In genomic region chrX:154466907-154467306, GRCh38 we compare ENCODE assay signal across 26 cellular contexts.
"Had no signal": no experiment of that assay in that cellular context is flagged by ENCODE, and none has a peak within 500 bp of the region (broad histone marks: within the 10 kb centered on the region; RNA-seq: fewer than 3 reads in every experiment).

No MANE protein-coding gene starts in this region.

- H3K4me3 ChIP-seq: stomach, suprapubic skin, testis, thoracic aorta, thyroid gland, tibial artery, tibial nerve, transverse colon, upper lobe of left lung, upper lobe of right lung, uterus, vagina had no signal

- H3K9me3 ChIP-seq: stomach, suprapubic skin, testis, thoracic aorta, thyroid gland, tibial artery, tibial nerve, transverse colon, upper lobe of left lung, upper lobe of right lung, uterus, vagina had no signal

- H3K4me1 ChIP-seq: stomach, suprapubic skin, testis, thyroid gland, tibial artery, transverse colon, upper lobe of left lung, upper lobe of right lung, uterus, vagina had no signal

- H3K27me3 ChIP-seq: stomach, suprapubic skin, testis, thyroid gland, tibial artery, tibial nerve, transverse colon, upper lobe of left lung, upper lobe of right lung, uterus, vagina had no signal

- H3K27ac ChIP-seq: stomach, suprapubic skin, testis, thoracic aorta, thyroid gland, tibial artery, tibial nerve, transverse colon, upper lobe of left lung, upper lobe of right lung, uterus, vagina had no signal

- H3K36me3 ChIP-seq: transverse colon, uterus had no signal

- FAIRE-seq: urothelium cell line had no signal

- ATAC-seq: stimulated activated effector memory CD8-positive, alpha-beta T cell treated with anti-CD3 and anti-CD28 coated beads, Interleukin-12 subunit alpha, Interleukin-12 subunit beta, amount 100 ng/mL, for 72 hours; stimulated activated memory B cell treated with anti-CD40 and anti-IgM and Interleukin-4, amounts not matched to agents 10 μg/mL and 1 μg/mL and 100 μg/mL, for 72 hours; stimulated activated naive B cell treated with anti-CD40 and anti-IgM and Interleukin-4, amounts not matched to agents 10 μg/mL and 1 μg/mL and 100 μg/mL, for 72 hours; stimulated activated naive CD8-positive, alpha-beta T cell treated with anti-CD3 and anti-CD28 coated beads, Interleukin-15, amount 100 ng/mL, for 72 hours; stimulated activated naive CD8-positive, alpha-beta T cell treated with anti-CD3 and anti-CD28 coated beads, Interleukin-15, Interleukin-2, amounts not matched to agents 100 U/mL and 50 U/mL, for 24 hours; upper lobe of right lung had no signal

- DNase-seq: stimulated activated CD4-positive, alpha-beta T cell treated with anti-CD3 and anti-CD28 coated beads, Interleukin-2, amount 100 ng/mL, for 48 hours; stimulated activated CD4-positive, alpha-beta T cell treated with anti-CD3 and anti-CD28 coated beads, Interleukin-4, amount 100 ng/mL, for 1 hour; stimulated activated CD4-positive, alpha-beta T cell treated with anti-CD3 and anti-CD28 coated beads, Interleukin-4, amount 100 ng/mL, for 24 hours; stimulated activated CD4-positive, alpha-beta T cell treated with anti-CD3 and anti-CD28 coated beads, Interleukin-4, amount 100 ng/mL, for 4 hours; stimulated activated CD8-positive, alpha-beta memory T cell treated with anti-CD3 and anti-CD28 coated beads, Interleukin-4, amount 100 ng/mL, for 48 hours; stimulated activated naive B cell treated with anti-CD40 and anti-IgM and Interleukin-4, amounts not matched to agents 10 μg/mL and 1 μg/mL and 100 μg/mL, for 72 hours; stimulated activated naive CD4-positive, alpha-beta T cell; stimulated activated naive CD4-positive, alpha-beta T cell treated with Interleukin-2 at 50 U/mL for 16 hours; stimulated activated naive CD8-positive, alpha-beta T cell treated with anti-CD3 and anti-CD28 coated beads, Interleukin-15, amount 100 ng/mL, for 72 hours; stimulated activated naive CD8-positive, alpha-beta T cell treated with anti-CD3 and anti-CD28 coated beads, Interleukin-15, Interleukin-2, amounts not matched to agents 100 U/mL and 50 U/mL, for 24 hours; stomach; substantia nigra; testis; thyroid gland; tibial artery; transverse colon; upper lobe of right lung; uterus had no signal
